ENCODE assay signal across 9 cellular contexts in genomic region chr12:2739832-2740641, GRCh38. TPM values are rescaled to one million over a fixed set of nuclear protein-coding genes. Genes with fewer than 3 reads are reported as not detected.
DNase-seq lines count a peak whose midpoint lies in the region; ATAC-seq and TF ChIP-seq lines count a peak whose summit lies in the region.
"Had no signal": no experiment of that assay in that cellular context is flagged by ENCODE, and none has a peak within 500 bp of the region (broad histone marks: within the 10 kb centered on the region; RNA-seq: fewer than 3 reads in every experiment).

No MANE protein-coding gene starts in this region.

- no peaks in the 10 kb centered on the region for H3K9me3 ChIP-seq in SU-DHL-6 (ENCODE audit: insufficient read depth, low read length)
- no peaks in the 10 kb centered on the region for H3K9me3 ChIP-seq in heart left ventricle
- H3K9me3 ChIP-seq in tibial artery = no peaks in the 10 kb centered on the region
- no peaks in the 10 kb centered on the region for H3K9me3 ChIP-seq in sigmoid colon

- H4K20me1 ChIP-seq in SU-DHL-6 (ENCODE audit: low read depth, low read length) = no peaks in the 10 kb centered on the region

- H3K27me3 ChIP-seq in SU-DHL-6 (ENCODE audit: low read length) (no peaks in the 10 kb centered on the region), heart left ventricle (peaks cover 0 to 3% (median 0%) of the 10 kb centered on the region in 9 donors), tibial artery (peaks cover 0 to 5% of the 10 kb centered on the region in 2 donors), sigmoid colon (peaks cover 0 to 9% (median 5%) of the 10 kb centered on the region in 3 donors)

- peak; percentile 55 for TF ChIP-seq CTCF in SU-DHL-6 (IDR thresholded peaks at IDR 0.05; ENCODE audit: insufficient read depth, low read length, poor library complexity, severe bottlenecking)
- TF ChIP-seq CTCF in heart left ventricle (IDR thresholded peaks at IDR 0.05) = peak; percentile 30 to 62 (median 50)
- peak; percentile 49 to 63 for TF ChIP-seq CTCF in tibial artery (IDR thresholded peaks at IDR 0.05)
- TF ChIP-seq CTCF in sigmoid colon (IDR thresholded peaks at IDR 0.05) = peak in 2 of 4 experiments; percentile 14 to 23

- H2AFZ ChIP-seq in SU-DHL-6 (ENCODE audit: low read depth, low read length, severe bottlenecking) = no peak overlapping the region

- no peaks in the 10 kb centered on the region for H3K9me2 ChIP-seq in SU-DHL-6 (replicated peaks; ENCODE audit: insufficient read depth, low read length)

- H3K27ac ChIP-seq in SU-DHL-6 (ENCODE audit: low read depth, low read length) (no peak overlapping the region), heart left ventricle (no peak overlapping the region), tibial artery (no peak overlapping the region), sigmoid colon (no peak overlapping the region)

- H3K4me3 ChIP-seq in SU-DHL-6 (ENCODE audit: insufficient read depth, low read length, poor library complexity, severe bottlenecking) (no peak overlapping the region), heart left ventricle (no peak overlapping the region), tibial artery (no peak overlapping the region), sigmoid colon (no peak overlapping the region)

- TF ChIP-seq POLR2A in heart left ventricle (IDR thresholded peaks at IDR 0.05) = no peak
- TF ChIP-seq POLR2A in sigmoid colon (IDR thresholded peaks at IDR 0.05) = no peak

- H3K4me1 ChIP-seq in heart left ventricle (no peaks in the 10 kb centered on the region), tibial artery (no peaks in the 10 kb centered on the region), sigmoid colon (no peaks in the 10 kb centered on the region)

- H3K36me3 ChIP-seq in SU-DHL-6 (ENCODE audit: low read length) (no peaks in the 10 kb centered on the region), heart left ventricle (no peaks in the 10 kb centered on the region), tibial artery (no peaks in the 10 kb centered on the region), sigmoid colon (no peaks in the 10 kb centered on the region)

- no peak for ATAC-seq in heart left ventricle
- no peak for ATAC-seq in GM21825 (IDR thresholded peaks at IDR 0.05; ENCODE audit: unreplicated experiment)

- DNase-seq in NCI-H2081 (lab: John Stamatoyannopoulos, UW) (peak; percentile 2 to 45), NCI-H2081 treated with DMSO at 0.1 percent for 48 hours (lab: John Stamatoyannopoulos, UW) (no peak), heart left ventricle (no peak), tibial artery (no peak), GF-D8 (lab: John Stamatoyannopoulos, UW) (no peak), sigmoid colon (no peak)
- DNase-seq: CD4-positive, CD25-positive, alpha-beta regulatory T cell had no signal

- WGBS in heart left ventricle, 4 donors = 54 to 56% (median 56%) methylated on average over 11 of the region's 11 CpGs
- 30 to 58% methylated on average over 11 of the region's 11 CpGs for WGBS in sigmoid colon, 2 donors

- H3K4me2 ChIP-seq in SU-DHL-6 (ENCODE audit: low read depth, low read length, poor library complexity, severe bottlenecking) = no peak overlapping the region

- TF ChIP-seq EP300 in sigmoid colon (IDR thresholded peaks at IDR 0.05) = no peak

- no peak overlapping the region for H3K9ac ChIP-seq in SU-DHL-6 (ENCODE audit: low read length)

- intact Hi-C loops in heart left ventricle (cut with DNase I) (loop anchor here in 4 of 10 donors (1.0 to 10.0 kb wide), 4 partner anchors 42 to 295 kb away; no protein-coding TSS in a partner anchor), tibial artery (cut with DNase I; ENCODE audit: low total_unique reads) (no loop called here), sigmoid colon (cut with DNase I) (no loop called here)

- no peaks in the 10 kb centered on the region for H3K79me2 ChIP-seq in SU-DHL-6 (ENCODE audit: insufficient read depth, low read length)

- no peaks in the 10 kb centered on the region for H3F3A ChIP-seq in SU-DHL-6 (ENCODE audit: insufficient read depth)

RNA-seq across cellular contexts. Expression of gene FKBP4, which starts 54.7 kb away (rescaled TPM):
- total RNA-seq in heart left ventricle (10 to 100 TPM; 25.8 to 76.2 (median 44.0) TPM), sigmoid colon (10 to 100 TPM; 21.3 to 33.7 (median 23.5) TPM)
- polyA plus RNA-seq in heart left ventricle (10 to 100 TPM; 25.4 to 84.9 TPM), sigmoid colon (10 to 100 TPM; 33.6 to 44.5 (median 42.3) TPM)

Comparison
In these comparisons a context has a peak if more than half of its experiments do, and no peak if none do; other contexts are left out.
1. DNase-seq: peak in NCI-H2081 (2 of 2); none in NCI-H2081 treated with DMSO at 0.1 percent for 48 hours (single experiment), heart left ventricle (0 of 5), tibial artery (0 of 2), GF-D8 (single experiment) and sigmoid colon (single experiment).